Comparison of ENCODE assay signal across 8 cellular contexts in genomic region chr14:61662001-61662400, GRCh38. TPM values are rescaled to one million over a fixed set of nuclear protein-coding genes. Genes with fewer than 3 reads are reported as not detected.
DNase-seq lines count a peak whose midpoint lies in the region; ATAC-seq and TF ChIP-seq lines count a peak whose summit lies in the region.

No MANE protein-coding gene starts in this region.

- H3K9me3 ChIP-seq in colonic mucosa (no peaks in the 10 kb centered on the region), thymus (ENCODE audit: control insufficient read depth) (no peaks in the 10 kb centered on the region)

- TF ChIP-seq CTCF in colonic mucosa (IDR thresholded peaks at IDR 0.05) (no peak), GM10248 (IDR thresholded peaks at IDR 0.05; ENCODE audit: control extremely low read depth, extremely low read depth, low read depth, missing control alignments) (no peak)

- CTCF ChIA-PET in activated CD4-positive, alpha-beta T cell treated with anti-CD3 and anti-CD28 coated beads, Interleukin-2, amount 10 ng/mL, durations not matched to agents 7 days and 5 days (lab: Charles Lee), result interaction anchor here (1.0 to 1.8 kb wide), 5 partner anchors 8 to 148 kb away, joined by 3 to 4 read pairs (median 3); no protein-coding TSS in a partner anchor
- CTCF ChIA-PET in GM10248 (lab: Yijun Ruan, JAX), result interaction anchor here (1.2 to 1.3 kb wide), 2 partner anchors 17 to 42 kb away, joined by 3 to 4 read pairs; no protein-coding TSS in a partner anchor

- peaks cover 76% of the 10 kb centered on the region for H3K4me1 Mint-ChIP-seq in activated CD4-positive, alpha-beta T cell treated with anti-CD3 and anti-CD28 coated beads, Interleukin-2, amount 10 ng/mL, durations not matched to agents 7 days and 5 days

- H3K27me3 ChIP-seq in colonic mucosa, result no peaks in the 10 kb centered on the region
- H3K27me3 ChIP-seq in thymus (ENCODE audit: control insufficient read depth, insufficient read depth), result no peaks in the 10 kb centered on the region

- WGBS in thymus, result 90% methylated on average over 4 of the region's 4 CpGs

- H3K9ac ChIP-seq in colonic mucosa (ENCODE audit: low read depth in 2 of 2, low read length in 2 of 2), result no peak overlapping the region

- H3K36me3 Mint-ChIP-seq in activated CD4-positive, alpha-beta T cell treated with anti-CD3 and anti-CD28 coated beads, Interleukin-2, amount 10 ng/mL, durations not matched to agents 7 days and 5 days (ENCODE audit: low read depth), result peaks cover 28% of the 10 kb centered on the region

- no peak overlapping the region for H3K4me3 ChIP-seq in colonic mucosa
- H3K4me3 ChIP-seq in thymus (ENCODE audit: low read length), result no peak overlapping the region

- ATAC-seq in HG03439 (IDR thresholded peaks at IDR 0.05; ENCODE audit: unreplicated experiment), result peak; percentile 23

- H3K4me1 ChIP-seq in colonic mucosa (no peaks in the 10 kb centered on the region), thymus (ENCODE audit: control insufficient read depth, insufficient read depth, low read length) (peaks cover 4% of the 10 kb centered on the region)

- H3K27me3 Mint-ChIP-seq in activated CD4-positive, alpha-beta T cell treated with anti-CD3 and anti-CD28 coated beads, Interleukin-2, amount 10 ng/mL, durations not matched to agents 7 days and 5 days, result no peaks in the 10 kb centered on the region

- POLR2A ChIA-PET in activated CD4-positive, alpha-beta T cell treated with anti-CD3 and anti-CD28 coated beads, Interleukin-2, amount 10 ng/mL, durations not matched to agents 7 days and 5 days (lab: Charles Lee), result interaction anchor here (0.6 kb wide), 2 partner anchors 116 to 393 kb away, joined by 3 read pairs; no protein-coding TSS in a partner anchor
- POLR2A ChIA-PET in GM10248 (lab: Yijun Ruan, JAX), result interaction anchor here (2.2 kb wide), 1 partner anchor 33 kb away, joined by 7 read pairs; the partner anchor contains the start of gene HIF1A

- H3K36me3 ChIP-seq in colonic mucosa (no peaks in the 10 kb centered on the region), thymus (ENCODE audit: control insufficient read depth, insufficient read depth) (no peaks in the 10 kb centered on the region)

- intact Hi-C loops in colonic mucosa (cut with DNase I), result no loop called here

- H3K9me3 Mint-ChIP-seq in activated CD4-positive, alpha-beta T cell treated with anti-CD3 and anti-CD28 coated beads, Interleukin-2, amount 10 ng/mL, durations not matched to agents 7 days and 5 days, result peaks cover 6% of the 10 kb centered on the region

- peak overlapping the region; percentile 94 for H3K27ac Mint-ChIP-seq in activated CD4-positive, alpha-beta T cell treated with anti-CD3 and anti-CD28 coated beads, Interleukin-2, amount 10 ng/mL, durations not matched to agents 7 days and 5 days

- no peak for DNase-seq in activated CD4-positive, alpha-beta T cell treated with anti-CD3 and anti-CD28 coated beads, Interleukin-2, amount 10 ng/mL, durations not matched to agents 7 days and 5 days
- DNase-seq in activated CD4-positive, alpha-beta T cell treated with anti-CD3 and anti-CD28 coated beads, Interleukin-2, amount 50 U/mL, for 48 hours, result no peak
- no peak for DNase-seq in colonic mucosa
- DNase-seq in dermis blood vessel endothelial cell, result no peak
- no peak for DNase-seq in GOT3 (lab: John Stamatoyannopoulos, UW)
- no peak for DNase-seq in GM10248 (ENCODE audit: extremely low spot score)

- H3K4me3 Mint-ChIP-seq in activated CD4-positive, alpha-beta T cell treated with anti-CD3 and anti-CD28 coated beads, Interleukin-2, amount 10 ng/mL, durations not matched to agents 7 days and 5 days, result peak overlapping the region; percentile 65

- peak overlapping the region; percentile 3 for H3K27ac ChIP-seq in colonic mucosa
- H3K27ac ChIP-seq in thymus (ENCODE audit: low read depth), result peak overlapping the region; percentile 77

RNA-seq across cellular contexts. Expression of gene HIF1A, which starts 33.3 kb away (rescaled TPM):
- total RNA-seq in activated CD4-positive, alpha-beta T cell treated with anti-CD3 and anti-CD28 coated beads, Interleukin-2, amount 10 ng/mL, durations not matched to agents 7 days and 5 days, result 100 to 1,000 TPM in 1 of 2 experiments, 10 to 100 TPM in 1; 97.0 to 116 TPM
- 100 to 1,000 TPM in 1 of 2 donors, 10 to 100 TPM in 1; 99.1 to 128 TPM for total RNA-seq in colonic mucosa
- polyA plus RNA-seq in thymus, result 75.6 TPM
- 236 and 320 TPM in 2 replicates for total RNA-seq in dermis blood vessel endothelial cell
